ENCODE assay signal across 30 cellular contexts in the genomic region with DNA sequence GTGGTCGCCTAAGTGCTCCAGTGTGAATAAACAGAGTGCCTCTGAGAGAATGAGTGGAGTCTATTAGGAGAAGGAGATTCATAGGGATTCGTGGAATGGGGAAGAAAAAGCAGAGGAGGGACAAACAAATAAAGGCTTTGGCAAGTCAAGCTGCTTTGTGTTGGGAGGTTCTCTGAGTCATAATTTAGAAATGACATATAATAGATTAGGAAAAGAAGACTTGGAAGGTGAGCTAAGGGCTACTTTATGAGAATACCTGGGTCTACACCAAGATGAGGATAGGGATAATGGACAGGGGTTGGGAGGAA. TPM values are rescaled to one million over a fixed set of nuclear protein-coding genes. Genes with fewer than 3 reads are reported as not detected.
DNase-seq lines count a peak whose midpoint lies in the region; ATAC-seq, FAIRE-seq and TF ChIP-seq lines count a peak whose summit lies in the region.
"Had no signal": no experiment of that assay in that cellular context is flagged by ENCODE, and none has a peak within 500 bp of the region (broad histone marks: within the 10 kb centered on the region; RNA-seq: fewer than 3 reads in every experiment).

No MANE protein-coding gene starts in this region.

- DNase-seq in Caco-2 (no peak), PC-9 (peak in 1 of 2 experiments; percentile 92), bronchial epithelial cell (ENCODE audit: low read depth) (peak; percentile 80), mesenchymal stem cell (no peak), NOMO-1 treated with dmso at 0.1 percent for 144 hours (lab: John Stamatoyannopoulos, UW; ENCODE audit: unreplicated experiment) (no peak), neuronal stem cell (ENCODE audit: low spot score) (no peak)
- DNase-seq in activated naive CD8-positive, alpha-beta T cell treated with anti-CD3 and anti-CD28 coated beads, Interleukin-2, amount 50 U/mL, for 24 hours = no peak
- DNase-seq in activated CD4-positive, alpha-beta memory T cell treated with anti-CD3 and anti-CD28 coated beads, Interleukin-2, amount 10 ng/mL, durations not matched to agents 7 days and 5 days = no peak
- DNase-seq: activated CD4-positive, alpha-beta T cell treated with anti-CD3 and anti-CD28 coated beads for 4 hours; activated naive CD4-positive, alpha-beta T cell; activated T-cell treated with anti-CD3 and anti-CD28 coated beads, Interleukin-2, amount 50 U/mL, for 48 hours; colonic mucosa; DMS53; effector memory CD8-positive, alpha-beta T cell; H7; hypothalamus; immature natural killer cell; KBM-7; left ventricle myocardium inferior; naive B cell; NCI-H1436; NCI-H2107; NCI-H446; NCI-H82; thyroid gland had no signal

- TF ChIP-seq CTCF in Caco-2 (IDR thresholded peaks at IDR 0.05; ENCODE audit: insufficient read depth in 1 of 2, low read depth in 1 of 2, low read length in 1 of 2, severe bottlenecking in 1 of 2, unreplicated experiment in 1 of 2) (no peak), PC-9 (conservative IDR thresholded peaks at IDR 0.05) (no peak), bronchial epithelial cell (IDR thresholded peaks at IDR 0.05; ENCODE audit: insufficient read depth, low read length, severe bottlenecking) (no peak)

- H3K14ac ChIP-seq in mesenchymal stem cell (ENCODE audit: low read length in 2 of 2) (no peak overlapping the region), neuronal stem cell (ENCODE audit: low read length) (no peak overlapping the region)

- H3K18ac ChIP-seq in mesenchymal stem cell (ENCODE audit: low read depth in 1 of 2, low read length in 2 of 2) = no peak overlapping the region
- H3K18ac ChIP-seq in neuronal stem cell (ENCODE audit: low read length) = no peak overlapping the region

- H4K91ac ChIP-seq in mesenchymal stem cell (ENCODE audit: low read length) (no peak overlapping the region), neuronal stem cell (ENCODE audit: low read depth, low read length, poor library complexity) (no peak overlapping the region)

- peak overlapping the region; percentile 49 for H2AK5ac ChIP-seq in mesenchymal stem cell (ENCODE audit: low read length, severe bottlenecking)
- no peak overlapping the region for H2AK5ac ChIP-seq in neuronal stem cell (ENCODE audit: low read depth, low read length)

- peaks cover 61% of the 10 kb centered on the region for H3K4me1 ChIP-seq in Caco-2
- peaks cover 82% of the 10 kb centered on the region for H3K4me1 ChIP-seq in PC-9 (replicated peaks; ENCODE audit: insufficient read depth)
- H3K4me1 ChIP-seq in mesenchymal stem cell (ENCODE audit: control insufficient read depth, insufficient read depth, low read depth, low read length) = peaks cover 4% of the 10 kb centered on the region
- no peaks in the 10 kb centered on the region for H3K4me1 ChIP-seq in neuronal stem cell (ENCODE audit: control insufficient read depth in 2 of 2, insufficient read depth in 1 of 2, low read depth in 1 of 2, low read length in 2 of 2)
- H3K4me1 ChIP-seq: colonic mucosa had no signal

- H4K8ac ChIP-seq in mesenchymal stem cell (ENCODE audit: low read length) (no peak overlapping the region), neuronal stem cell (ENCODE audit: low read depth, low read length) (no peak overlapping the region)

- peaks cover 31% of the 10 kb centered on the region for H3K4me1 Mint-ChIP-seq in Caco-2 (ENCODE audit: low read depth, unreplicated experiment)
- H3K4me1 Mint-ChIP-seq in activated naive CD8-positive, alpha-beta T cell treated with anti-CD3 and anti-CD28 coated beads, Interleukin-2, amount 50 U/mL, for 24 hours = no peaks in the 10 kb centered on the region
- peaks cover 12% of the 10 kb centered on the region for H3K4me1 Mint-ChIP-seq in activated CD4-positive, alpha-beta memory T cell treated with anti-CD3 and anti-CD28 coated beads, Interleukin-2, amount 10 ng/mL, durations not matched to agents 7 days and 5 days
- H3K4me1 Mint-ChIP-seq: immature natural killer cell had no signal

- H3K4me2 ChIP-seq in PC-9 (peak overlapping the region; percentile 79), mesenchymal stem cell (ENCODE audit: low read length, poor library complexity, severe bottlenecking) (no peak overlapping the region), neuronal stem cell (ENCODE audit: insufficient read depth, low read length, poor library complexity, severe bottlenecking) (no peak overlapping the region)

- H3K4me3 Mint-ChIP-seq in Caco-2 (ENCODE audit: unreplicated experiment) = no peak overlapping the region
- no peak overlapping the region for H3K4me3 Mint-ChIP-seq in activated naive CD8-positive, alpha-beta T cell treated with anti-CD3 and anti-CD28 coated beads, Interleukin-2, amount 50 U/mL, for 24 hours
- no peak overlapping the region for H3K4me3 Mint-ChIP-seq in activated CD4-positive, alpha-beta memory T cell treated with anti-CD3 and anti-CD28 coated beads, Interleukin-2, amount 10 ng/mL, durations not matched to agents 7 days and 5 days
- H3K4me3 Mint-ChIP-seq: immature natural killer cell; mesothelial cell of epicardium; naive B cell; stimulated activated naive CD8-positive, alpha-beta T cell treated with anti-CD3 and anti-CD28 coated beads, Interleukin-15, Interleukin-2, amounts not matched to agents 100 ng/mL and 50 ng/mL, for 24 hours had no signal

- WGBS in mesenchymal stem cell = 85% methylated on average over 2 of the region's 2 CpGs
- no CpG with 5 or more reads among the region's 2 CpGs for WGBS in neuronal stem cell (ENCODE audit: extremely low coverage in 2 of 2, insufficient read length in 2 of 2, insufficient replicate concordance in 1 of 2), 2 donors

- no peaks in the 10 kb centered on the region for H3K36me3 ChIP-seq in Caco-2 (ENCODE audit: control insufficient read depth, insufficient read depth, low read length)
- H3K36me3 ChIP-seq in PC-9 (ENCODE audit: low read depth) = no peaks in the 10 kb centered on the region
- no peaks in the 10 kb centered on the region for H3K36me3 ChIP-seq in bronchial epithelial cell (ENCODE audit: control insufficient read depth, insufficient read depth, low read length)
- no peaks in the 10 kb centered on the region for H3K36me3 ChIP-seq in mesenchymal stem cell (ENCODE audit: control insufficient read depth in 1 of 2, insufficient read depth in 2 of 2, low read depth in 1 of 2, low read length in 2 of 2)
- no peaks in the 10 kb centered on the region for H3K36me3 ChIP-seq in neuronal stem cell (replicated peaks in 1 of 2; ENCODE audit: control insufficient read depth in 2 of 2, insufficient read depth in 2 of 2, low read length in 2 of 2)
- H3K36me3 ChIP-seq: colonic mucosa, left ventricle myocardium inferior, thyroid gland had no signal

- no peak for ATAC-seq in activated naive CD8-positive, alpha-beta T cell treated with anti-CD3 and anti-CD28 coated beads, Interleukin-2, amount 50 U/mL, for 24 hours
- ATAC-seq: Right ventricle myocardium inferior had no signal

- H3K9me3 ChIP-seq in Caco-2 (no peaks in the 10 kb centered on the region), PC-9 (ENCODE audit: insufficient read depth, low read depth) (no peaks in the 10 kb centered on the region), mesenchymal stem cell (ENCODE audit: control insufficient read depth, low read length) (no peaks in the 10 kb centered on the region), neuronal stem cell (replicated peaks in 1 of 2; ENCODE audit: control insufficient read depth in 2 of 2, insufficient read depth in 1 of 2, low read depth in 1 of 2, low read length in 2 of 2) (no peaks in the 10 kb centered on the region)
- H3K9me3 ChIP-seq: colonic mucosa, left ventricle myocardium inferior, thyroid gland had no signal

- peak overlapping the region; percentile 47 for H3K27ac Mint-ChIP-seq in Caco-2 (ENCODE audit: unreplicated experiment)
- no peak overlapping the region for H3K27ac Mint-ChIP-seq in activated naive CD8-positive, alpha-beta T cell treated with anti-CD3 and anti-CD28 coated beads, Interleukin-2, amount 50 U/mL, for 24 hours
- no peak overlapping the region for H3K27ac Mint-ChIP-seq in activated CD4-positive, alpha-beta memory T cell treated with anti-CD3 and anti-CD28 coated beads, Interleukin-2, amount 10 ng/mL, durations not matched to agents 7 days and 5 days
- H3K27ac Mint-ChIP-seq: effector memory CD8-positive, alpha-beta T cell; immature natural killer cell; mesothelial cell of epicardium; naive B cell; stimulated activated naive CD8-positive, alpha-beta T cell treated with anti-CD3 and anti-CD28 coated beads, Interleukin-15, Interleukin-2, amounts not matched to agents 100 ng/mL and 50 ng/mL, for 24 hours had no signal

- BruUV-seq in Caco-2 (replicated peaks; lab: Mats Ljungman, UMichigan) (no TSS peak), PC-9 (replicated peaks; lab: Mats Ljungman, UMichigan) (no TSS peak)

- H2BK15ac ChIP-seq in mesenchymal stem cell (ENCODE audit: low read depth, poor library complexity, severe bottlenecking) = no peak overlapping the region
- no peak overlapping the region for H2BK15ac ChIP-seq in neuronal stem cell (ENCODE audit: low read length)

- no peak overlapping the region for H2BK12ac ChIP-seq in mesenchymal stem cell (ENCODE audit: low read length in 2 of 2)
- no peak overlapping the region for H2BK12ac ChIP-seq in neuronal stem cell (ENCODE audit: low read length)

- no peak for FAIRE-seq in bronchial epithelial cell (lab: Jason Lieb, UNC)
- FAIRE-seq: G401.6 had no signal

- H3K9me3 Mint-ChIP-seq in Caco-2 (ENCODE audit: unreplicated experiment) = no peaks in the 10 kb centered on the region
- no peaks in the 10 kb centered on the region for H3K9me3 Mint-ChIP-seq in activated naive CD8-positive, alpha-beta T cell treated with anti-CD3 and anti-CD28 coated beads, Interleukin-2, amount 50 U/mL, for 24 hours
- no peaks in the 10 kb centered on the region for H3K9me3 Mint-ChIP-seq in activated CD4-positive, alpha-beta memory T cell treated with anti-CD3 and anti-CD28 coated beads, Interleukin-2, amount 10 ng/mL, durations not matched to agents 7 days and 5 days
- H3K9me3 Mint-ChIP-seq: effector memory CD8-positive, alpha-beta T cell; mesothelial cell of epicardium; naive B cell; stimulated activated naive CD8-positive, alpha-beta T cell treated with anti-CD3 and anti-CD28 coated beads, Interleukin-15, Interleukin-2, amounts not matched to agents 100 ng/mL and 50 ng/mL, for 24 hours had no signal

- H3K23ac ChIP-seq in mesenchymal stem cell (ENCODE audit: low read length in 2 of 2) (no peak overlapping the region), neuronal stem cell (ENCODE audit: low read depth, low read length, poor library complexity) (no peak overlapping the region)

- no peaks in the 10 kb centered on the region for H3K9me2 ChIP-seq in PC-9 (ENCODE audit: insufficient read depth)

- H3K36me3 Mint-ChIP-seq in Caco-2 (ENCODE audit: insufficient read depth, unreplicated experiment) = peaks cover 6% of the 10 kb centered on the region
- H3K36me3 Mint-ChIP-seq in activated naive CD8-positive, alpha-beta T cell treated with anti-CD3 and anti-CD28 coated beads, Interleukin-2, amount 50 U/mL, for 24 hours (ENCODE audit: low read depth) = no peaks in the 10 kb centered on the region
- H3K36me3 Mint-ChIP-seq in activated CD4-positive, alpha-beta memory T cell treated with anti-CD3 and anti-CD28 coated beads, Interleukin-2, amount 10 ng/mL, durations not matched to agents 7 days and 5 days (ENCODE audit: low read depth) = no peaks in the 10 kb centered on the region
- H3K36me3 Mint-ChIP-seq: immature natural killer cell, mesothelial cell of epicardium, naive B cell had no signal

- H2BK120ac ChIP-seq in mesenchymal stem cell (ENCODE audit: low read depth, low read length) (no peak overlapping the region), neuronal stem cell (ENCODE audit: low read depth, low read length) (no peak overlapping the region)

- CTCF ChIA-PET in Caco-2 (lab: Charles Lee) (no interaction called here), PC-9 (lab: Charles Lee) (no interaction called here)
- CTCF ChIA-PET in activated CD4-positive, alpha-beta memory T cell treated with anti-CD3 and anti-CD28 coated beads, Interleukin-2, amount 10 ng/mL, durations not matched to agents 7 days and 5 days (lab: Charles Lee) = no interaction called here

- H3K4ac ChIP-seq in mesenchymal stem cell (ENCODE audit: low read depth in 1 of 2, low read length in 2 of 2) (no peak overlapping the region), neuronal stem cell (ENCODE audit: low read length) (no peak overlapping the region)

- H3K27me3 Mint-ChIP-seq in Caco-2 (ENCODE audit: insufficient read depth, unreplicated experiment) = no peaks in the 10 kb centered on the region
- peaks cover 41% of the 10 kb centered on the region for H3K27me3 Mint-ChIP-seq in activated naive CD8-positive, alpha-beta T cell treated with anti-CD3 and anti-CD28 coated beads, Interleukin-2, amount 50 U/mL, for 24 hours
- peaks cover 37% of the 10 kb centered on the region for H3K27me3 Mint-ChIP-seq in activated CD4-positive, alpha-beta memory T cell treated with anti-CD3 and anti-CD28 coated beads, Interleukin-2, amount 10 ng/mL, durations not matched to agents 7 days and 5 days

- H3K4me3 ChIP-seq in Caco-2 (ENCODE audit: low read depth, low read length) (no peak overlapping the region), PC-9 (no peak overlapping the region), bronchial epithelial cell (ENCODE audit: low read depth, low read length) (no peak overlapping the region), mesenchymal stem cell (ENCODE audit: insufficient read depth in 1 of 2, low read depth in 1 of 2, low read length in 2 of 2) (no peak overlapping the region), neuronal stem cell (ENCODE audit: low read length in 2 of 2) (no peak overlapping the region)
- H3K4me3 ChIP-seq: colonic mucosa, left ventricle myocardium inferior, thyroid gland had no signal

- H3K27me3 ChIP-seq in Caco-2 (replicated peaks; ENCODE audit: control insufficient read depth, insufficient read depth, low read length) (no peaks in the 10 kb centered on the region), PC-9 (ENCODE audit: insufficient read depth, low read depth) (no peaks in the 10 kb centered on the region), bronchial epithelial cell (ENCODE audit: control insufficient read depth, insufficient read depth, low read length) (no peaks in the 10 kb centered on the region), mesenchymal stem cell (ENCODE audit: control insufficient read depth in 1 of 2, insufficient read depth in 1 of 2, low read length in 2 of 2) (no peaks in the 10 kb centered on the region), neuronal stem cell (ENCODE audit: control insufficient read depth in 3 of 3, insufficient read depth in 3 of 3, low read depth in 1 of 3, low read length in 3 of 3) (peaks cover 0 to 50% (median under 1%) of the 10 kb centered on the region in 3 experiments)
- H3K27me3 ChIP-seq: colonic mucosa, thyroid gland had no signal

- H3K79me2 ChIP-seq in PC-9 (ENCODE audit: low read depth) = peaks cover 13% of the 10 kb centered on the region

- H2BK5ac ChIP-seq in mesenchymal stem cell (ENCODE audit: low read depth, low read length, poor library complexity, severe bottlenecking) (no peak overlapping the region), neuronal stem cell (ENCODE audit: low read length) (no peak overlapping the region)

- H3K27ac ChIP-seq in PC-9 = peak overlapping the region; percentile 96
- no peak overlapping the region for H3K27ac ChIP-seq in mesenchymal stem cell (ENCODE audit: low read length, poor library complexity, severe bottlenecking)
- H3K27ac ChIP-seq in neuronal stem cell (replicated peaks; ENCODE audit: low read length) = no peak overlapping the region
- H3K27ac ChIP-seq: colonic mucosa, left ventricle myocardium inferior, thyroid gland, VCaP had no signal

- peaks cover 33% of the 10 kb centered on the region for H3F3A ChIP-seq in PC-9 (ENCODE audit: insufficient read depth, low read depth)

- H2AFZ ChIP-seq in PC-9 (no peak overlapping the region), mesenchymal stem cell (ENCODE audit: low read depth, low read length) (no peak overlapping the region), neuronal stem cell (ENCODE audit: low read length) (no peak overlapping the region)

- intact Hi-C loops in Caco-2 (cut with micrococcal nuclease; ENCODE audit: unreplicated experiment) = no loop called here
- intact Hi-C loops in PC-9 (cut with micrococcal nuclease; ENCODE audit: unreplicated experiment) = loop anchor here (1.0 to 2.0 kb wide), 2 partner anchors 13 to 148 kb away; no protein-coding TSS in a partner anchor

- POLR2A ChIA-PET in Caco-2 (lab: Charles Lee) = no interaction called here
- POLR2A ChIA-PET in PC-9 (lab: Charles Lee; ENCODE audit: unreplicated experiment) = interaction anchor here (1.0 kb wide), 1 partner anchor 9 kb away, joined by 12 read pairs; no protein-coding TSS in a partner anchor
- POLR2A ChIA-PET in activated CD4-positive, alpha-beta memory T cell treated with anti-CD3 and anti-CD28 coated beads, Interleukin-2, amount 10 ng/mL, durations not matched to agents 7 days and 5 days (lab: Charles Lee) = no interaction called here

- no peaks in the 10 kb centered on the region for H4K20me1 ChIP-seq in PC-9 (ENCODE audit: insufficient read depth)

- H3K9ac ChIP-seq in mesenchymal stem cell (ENCODE audit: low read length) (no peak overlapping the region), neuronal stem cell (ENCODE audit: low read depth, low read length, poor library complexity) (no peak overlapping the region)

- H3K79me1 ChIP-seq in mesenchymal stem cell (replicated peaks; ENCODE audit: low read length, poor library complexity, severe bottlenecking) (no peaks in the 10 kb centered on the region), neuronal stem cell (ENCODE audit: low read depth, low read length) (no peaks in the 10 kb centered on the region)

RNA-seq across cellular contexts. Expression of gene NTN4, which starts 6.4 kb away (rescaled TPM):
- total RNA-seq in Caco-2 (2022) (54.1 and 55.0 TPM in 2 replicates), PC-9 (2021) (41.5 and 46.0 TPM in 2 replicates), bronchial epithelial cell (50.3 and 60.4 TPM in 2 replicates)
- 4.6 TPM for polyA plus RNA-seq in mesenchymal stem cell (2013, experiment 1 of 2)
- polyA plus RNA-seq in mesenchymal stem cell (2013, experiment 2 of 2) = 4.7 TPM
- 7.6 TPM for polyA plus RNA-seq in neuronal stem cell (2013, experiment 1 of 2)
- polyA plus RNA-seq in neuronal stem cell (2013, experiment 2 of 2) = 7.6 TPM
- under 1 TPM; 0.25 to 0.63 TPM for total RNA-seq in activated CD4-positive, alpha-beta memory T cell treated with anti-CD3 and anti-CD28 coated beads, Interleukin-2, amount 10 ng/mL, durations not matched to agents 7 days and 5 days
- polyA plus RNA-seq: immature natural killer cell had no signal

Comparison
In these comparisons a context has a peak if more than half of its experiments do, and no peak if none do; other contexts are left out.
1. RNA of gene NTN4, which starts 6.4 kb away (total RNA-seq): 54.1 to 55.0 TPM in Caco-2, 50.3 to 60.4 TPM in bronchial epithelial cell and 41.5 to 46.0 TPM in PC-9; 0.25 to 0.63 TPM in activated CD4-positive, alpha-beta memory T cell treated with anti-CD3 and anti-CD28 coated beads, Interleukin-2, amount 10 ng/mL, durations not matched to agents 7 days and 5 days; every median in the first group is over 10 times any median in the second.